ENCODE assay signal across 12 cellular contexts in the genomic region with DNA sequence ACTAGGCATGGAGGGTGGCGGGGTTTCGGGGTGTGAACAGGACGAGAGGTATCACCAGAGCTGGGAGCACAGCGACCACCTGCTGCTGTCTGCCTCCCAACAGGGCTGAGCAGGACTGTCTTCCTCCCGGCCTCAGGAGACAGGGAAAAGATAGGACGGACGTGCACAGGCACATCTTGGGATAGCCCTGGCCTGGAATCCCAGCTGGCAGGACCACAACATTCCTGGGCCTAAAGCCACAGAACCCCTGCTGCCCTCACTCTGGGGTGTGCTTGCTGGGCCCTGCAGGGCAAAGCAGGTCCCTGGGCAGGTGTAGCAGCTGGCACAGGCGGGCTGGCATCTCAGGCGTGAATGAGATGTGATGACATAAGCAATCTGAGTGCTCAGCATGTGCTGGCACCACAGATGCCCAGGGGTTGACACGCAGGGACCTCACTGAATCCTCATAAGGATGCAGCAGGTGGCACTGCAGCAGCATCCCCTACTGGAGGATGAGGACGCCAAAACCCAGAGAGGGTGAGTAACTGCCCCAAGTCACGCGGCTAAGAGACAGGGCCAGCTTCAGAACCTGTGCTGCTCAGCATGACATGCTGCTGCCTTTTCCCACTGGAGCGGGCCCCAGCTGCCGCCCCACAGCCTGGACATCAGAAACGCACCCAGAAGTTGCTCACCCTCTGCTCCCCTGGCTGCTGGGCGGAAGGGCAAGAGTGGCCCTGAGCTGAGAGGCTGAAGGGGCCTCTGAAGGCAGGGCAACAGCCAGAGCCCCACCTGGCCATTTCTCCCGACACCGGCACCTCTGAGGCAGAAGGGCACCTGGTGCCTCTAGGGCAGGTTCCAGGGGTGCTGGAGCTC. TPM values are rescaled to one million over a fixed set of nuclear protein-coding genes. Genes with fewer than 3 reads are reported as not detected.
A peak's percentile ranks its signal among the peaks of the same experiment; 100 is the strongest.
DNase-seq lines count a peak whose midpoint lies in the region; ATAC-seq and TF ChIP-seq lines count a peak whose summit lies in the region.
"Had no signal": no experiment of that assay in that cellular context is flagged by ENCODE, and none has a peak within 500 bp of the region (broad histone marks: within the 10 kb centered on the region; RNA-seq: fewer than 3 reads in every experiment).

No MANE protein-coding gene starts in this region.

- no peak overlapping the region for H2AFZ ChIP-seq in OCI-LY1 (ENCODE audit: low read length)

- no peaks in the 10 kb centered on the region for H3K79me2 ChIP-seq in OCI-LY1 (ENCODE audit: insufficient read depth, low read length)

- H3K4me1 ChIP-seq in left ventricle myocardium inferior = peaks cover 48% of the 10 kb centered on the region
- H3K4me1 ChIP-seq in OCI-LY1 (ENCODE audit: insufficient read depth, low read length, severe bottlenecking) = peaks cover 6% of the 10 kb centered on the region

- no peaks in the 10 kb centered on the region for H3K27me3 ChIP-seq in left ventricle myocardium inferior (ENCODE audit: low read depth)
- H3K27me3 ChIP-seq in OCI-LY1 (ENCODE audit: insufficient read depth, low read length) = no peaks in the 10 kb centered on the region
- H3K27me3 ChIP-seq: BLaER1, ovary had no signal

- H3K9ac ChIP-seq in OCI-LY1 (ENCODE audit: low read length) = no peak overlapping the region

- no peak for ATAC-seq in HG03159 (IDR thresholded peaks at IDR 0.05; ENCODE audit: unreplicated experiment)

- H3K9me3 ChIP-seq in left ventricle myocardium inferior (replicated peaks) = no peaks in the 10 kb centered on the region
- no peaks in the 10 kb centered on the region for H3K9me3 ChIP-seq in OCI-LY1 (ENCODE audit: low read length)
- H3K9me3 ChIP-seq: BLaER1, ovary had no signal

- H3K36me3 ChIP-seq in left ventricle myocardium inferior = peaks cover 28% of the 10 kb centered on the region
- peaks cover 70% of the 10 kb centered on the region for H3K36me3 ChIP-seq in OCI-LY1 (ENCODE audit: insufficient read depth, low read length)
- H3K36me3 ChIP-seq: ovary had no signal

- no peak for DNase-seq in left ventricle myocardium inferior
- DNase-seq in cardiac septum (ENCODE audit: low spot score) = no peak
- DNase-seq in epithelial cell of esophagus (ENCODE audit: low read depth) = peak; percentile 44
- DNase-seq in Kasumi-1 (lab: John Stamatoyannopoulos, UW) = no peak
- DNase-seq in NCI-H187 (lab: John Stamatoyannopoulos, UW) = no peak
- DNase-seq: activated CD4-positive, alpha-beta T cell treated with anti-CD3 and anti-CD28 coated beads, Interleukin-2, amount 10 ng/mL, durations not matched to agents 7 days and 5 days; islet precursor cell had no signal

- no peak overlapping the region for H3K4me2 ChIP-seq in OCI-LY1 (ENCODE audit: low read length)
- H3K4me2 ChIP-seq: BLaER1 had no signal

- H3K27ac ChIP-seq in left ventricle myocardium inferior (replicated peaks) = peak overlapping the region; percentile 59
- H3K27ac ChIP-seq in OCI-LY1 (ENCODE audit: low read depth, low read length, poor library complexity, severe bottlenecking) = no peak overlapping the region
- H3K27ac ChIP-seq in temporal lobe (ENCODE audit: low read depth, low read length) = peak overlapping the region; percentile 98
- H3K27ac ChIP-seq: BLaER1, ovary had no signal

- no peaks in the 10 kb centered on the region for H3F3A ChIP-seq in OCI-LY1 (ENCODE audit: insufficient read depth, low read length)

- H3K4me3 ChIP-seq in left ventricle myocardium inferior (no peak overlapping the region), OCI-LY1 (ENCODE audit: low read depth, low read length, poor library complexity, severe bottlenecking) (no peak overlapping the region), epithelial cell of esophagus (ENCODE audit: low read length) (no peak overlapping the region)
- H3K4me3 ChIP-seq: BLaER1, ovary had no signal

- no peaks in the 10 kb centered on the region for H4K20me1 ChIP-seq in OCI-LY1 (ENCODE audit: insufficient read depth, low read length)

- no peaks in the 10 kb centered on the region for H3K9me2 ChIP-seq in OCI-LY1 (ENCODE audit: low read depth, low read length)

- TF ChIP-seq CTCF in left ventricle myocardium inferior (IDR thresholded peaks at IDR 0.05; ENCODE audit: borderline replicate concordance) = peak; percentile 25
- TF ChIP-seq CTCF in OCI-LY1 (IDR thresholded peaks at IDR 0.05; ENCODE audit: low read length) = peak; percentile 25; the same call in 1 of the 2 replicates
- TF ChIP-seq CTCF in epithelial cell of esophagus (IDR thresholded peaks at IDR 0.05; ENCODE audit: insufficient read depth, low read depth, low read length, missing control alignments) = peak; percentile 46

- intact Hi-C loops in left ventricle myocardium inferior (cut with micrococcal nuclease) (no loop called here), cardiac septum (cut with DNase I) (no loop called here)

RNA-seq across cellular contexts. Expression of gene CORO7, which starts 7.1 kb away (rescaled TPM):
- total RNA-seq in left ventricle myocardium inferior (12.5 TPM), cardiac septum (11.9 TPM), temporal lobe (25.6 TPM)

RNA-seq across cellular contexts. Expression of gene DNAJA3, which starts 16.4 kb away (rescaled TPM):
- 74.2 TPM for total RNA-seq in left ventricle myocardium inferior
- 50.7 TPM for total RNA-seq in cardiac septum
- total RNA-seq in temporal lobe = 21.1 TPM

RNA-seq across cellular contexts. Expression of gene VASN, which starts 37.7 kb away (rescaled TPM):
- total RNA-seq in left ventricle myocardium inferior (5.5 TPM), cardiac septum (6.3 TPM), temporal lobe (2.5 TPM)
- total RNA-seq: activated CD4-positive, alpha-beta T cell treated with anti-CD3 and anti-CD28 coated beads, Interleukin-2, amount 10 ng/mL, durations not matched to agents 7 days and 5 days had no signal

RNA-seq across cellular contexts. Expression of gene PAM16, which starts 58.2 kb away (rescaled TPM):
- 67.3 TPM for total RNA-seq in left ventricle myocardium inferior
- total RNA-seq in cardiac septum = 43.3 TPM
- 16.7 TPM for total RNA-seq in temporal lobe
